In genomic region chr17:65433157-65433556, GRCh38 we compare ENCODE assay signal across 19 cellular contexts.
"Had no signal": no experiment of that assay in that cellular context is flagged by ENCODE, and none has a peak within 500 bp of the region (broad histone marks: within the 10 kb centered on the region; RNA-seq: fewer than 3 reads in every experiment).

No MANE protein-coding gene starts in this region.

- H3K27ac ChIP-seq: adrenal gland, gastrocnemius medialis, right atrium auricular region, suprapubic skin, transverse colon had no signal

- H3K4me1 Mint-ChIP-seq: activated B cell treated with CpG ODN at 0.5 μM for 24 hours had no signal

- H3K9me3 ChIP-seq: adrenal gland, breast epithelium, gastrocnemius medialis, right atrium auricular region, suprapubic skin had no signal

- H3K27me3 ChIP-seq: adrenal gland, breast epithelium, right atrium auricular region, transverse colon had no signal

- H3K4me1 ChIP-seq: adrenal gland, breast epithelium, gastrocnemius medialis, left lung, right atrium auricular region had no signal

- ATAC-seq: esophagus mucosa, gastrocnemius medialis had no signal

- H3K4me3 Mint-ChIP-seq: activated B cell treated with CpG ODN at 0.5 μM for 24 hours; activated CD4-positive, alpha-beta memory T cell treated with anti-CD3 and anti-CD28 coated beads for 36 hours; neural crest cell had no signal

- DNase-seq: activated B cell treated with CpG ODN at 0.5 μM for 24 hours; activated CD4-positive, alpha-beta memory T cell treated with anti-CD3 and anti-CD28 coated beads for 36 hours; activated CD4-positive, alpha-beta T cell treated with anti-CD3 and anti-CD28 coated beads for 4 hours; activated T-cell treated with anti-CD3 and anti-CD28 coated beads for 4 hours; adrenal gland; cerebellar nuclear complex; cortex of kidney; effector CD4-positive, alpha-beta T cell; gastrocnemius medialis; head of caudate nucleus; left lung; SW 1271; transverse colon had no signal

- H3K4me3 ChIP-seq: adrenal gland, breast epithelium, gastrocnemius medialis, left lung, right atrium auricular region, suprapubic skin, transverse colon had no signal

- H3K27ac Mint-ChIP-seq: activated B cell treated with CpG ODN at 0.5 μM for 24 hours; activated CD4-positive, alpha-beta memory T cell treated with anti-CD3 and anti-CD28 coated beads for 36 hours; activated T-helper 2 cell treated with anti-CD3 and anti-CD28 coated beads, Interferon-gamma antibody, Interleukin-2, Interleukin-4, amounts not matched to agents 10 μg/mL and 5 μg/mL and 100 μg/mL, durations not matched to agents 14 hours and 24 hours and 36 hours had no signal

- H3K36me3 ChIP-seq: adrenal gland, breast epithelium, gastrocnemius medialis, left lung, right atrium auricular region, suprapubic skin, transverse colon had no signal
